9 cellular contexts compared by ENCODE assay signal in the genomic region with DNA sequence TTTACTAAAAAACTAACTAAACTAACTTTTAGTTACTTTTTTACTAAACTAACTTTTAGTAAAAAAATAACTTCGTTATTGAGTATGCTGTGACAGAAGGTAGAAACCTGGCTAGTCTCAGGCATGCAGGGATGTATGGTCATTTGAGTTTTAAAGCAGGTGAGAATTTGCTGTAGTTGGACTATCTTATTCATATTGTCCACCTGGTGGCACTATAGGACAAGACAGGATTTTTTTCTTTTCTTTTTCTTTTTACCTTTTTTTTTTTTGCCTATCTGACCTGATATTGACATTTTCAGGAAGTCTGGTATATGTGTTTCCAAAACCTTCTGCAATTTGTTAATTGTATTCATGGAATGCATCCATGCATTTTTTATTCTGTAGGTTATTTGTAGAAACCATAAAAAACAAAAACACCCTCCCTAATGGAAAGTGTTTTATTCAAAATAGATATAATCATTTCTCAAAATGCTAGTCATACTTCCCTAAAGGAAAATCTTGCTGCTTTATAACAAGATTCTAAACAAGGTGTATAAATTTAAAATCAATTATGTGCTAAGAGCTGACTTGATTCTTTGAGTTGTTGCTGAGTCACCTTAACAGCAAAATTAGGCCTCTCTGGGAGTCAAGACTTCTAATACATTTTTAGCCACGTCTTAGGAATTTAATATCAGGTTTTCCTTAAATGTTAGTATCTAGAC.
A peak's percentile ranks its signal among the peaks of the same experiment; 100 is the strongest.
DNase-seq lines count a peak whose midpoint lies in the region; ATAC-seq and TF ChIP-seq lines count a peak whose summit lies in the region.
"Had no signal": no experiment of that assay in that cellular context is flagged by ENCODE, and none has a peak within 500 bp of the region (broad histone marks: within the 10 kb centered on the region; RNA-seq: fewer than 3 reads in every experiment).

No MANE protein-coding gene starts in this region.

- BruUV-seq in A673 (replicated peaks; lab: Mats Ljungman, UMichigan): no TSS peak

- POLR2A ChIA-PET in A673 (lab: Charles Lee; ENCODE audit: low non-redundant PET): interaction anchor here (0.7 kb wide), 1 partner anchor 152 kb away, joined by 3 read pairs; no protein-coding TSS in a partner anchor

- intact Hi-C loops in A673 (cut with micrococcal nuclease; ENCODE audit: unreplicated experiment) (loop anchor here (2.0 to 5.0 kb wide), 2 partner anchors 515 to 1345 kb away; no protein-coding TSS in a partner anchor), sciatic nerve (cut with DNase I) (no loop called here)

- no peak for TF ChIP-seq POLR2A in upper lobe of left lung (IDR thresholded peaks at IDR 0.05)

- H3K36me3 ChIP-seq in A673 (ENCODE audit: insufficient read depth, low read length, poor library complexity, severe bottlenecking): no peaks in the 10 kb centered on the region
- no peaks in the 10 kb centered on the region for H3K36me3 ChIP-seq in upper lobe of left lung

- no peaks in the 10 kb centered on the region for H3K36me3 Mint-ChIP-seq in mesothelial cell of epicardium

- H3K4me3 ChIP-seq in A673 (ENCODE audit: low read depth, low read length, poor library complexity, severe bottlenecking) (no peak overlapping the region), astrocyte of the cerebellum (ENCODE audit: low read depth, low read length) (no peak overlapping the region), upper lobe of left lung (no peak overlapping the region)

- DNase-seq in A673 (ENCODE audit: low spot score) (peak; percentile 53), NAMALWA (ENCODE audit: low spot score) (peak; percentile 61), astrocyte of the cerebellum (ENCODE audit: low read depth) (peak; percentile 26), mesothelial cell of epicardium (ENCODE audit: low spot score in 2 of 2, unreplicated experiment in 2 of 2) (no peak), GM19240 (ENCODE audit: insufficient read length, low spot score) (no peak), sciatic nerve (ENCODE audit: low spot score) (no peak), upper lobe of left lung (no peak)

- no peak overlapping the region for H3K4me3 Mint-ChIP-seq in mesothelial cell of epicardium
- H3K4me3 Mint-ChIP-seq: central memory CD8-positive, alpha-beta T cell had no signal

- WGBS in upper lobe of left lung, 2 donors: 33 to 38% methylated on average over 2 of the region's 2 CpGs

- TF ChIP-seq CTCF in A673 (conservative IDR thresholded peaks at IDR 0.05; ENCODE audit: low read depth, low read length) (peak; percentile 63), astrocyte of the cerebellum (IDR thresholded peaks at IDR 0.05; ENCODE audit: low read depth, low read length, missing control alignments) (peak; percentile 54), mesothelial cell of epicardium (IDR thresholded peaks at IDR 0.05; ENCODE audit: unreplicated experiment) (peak; percentile 60), upper lobe of left lung (IDR thresholded peaks at IDR 0.05) (peak in 1 of 6 experiments; percentile 29)

- H3K9me3 ChIP-seq in A673 (ENCODE audit: low read depth, low read length, poor library complexity, severe bottlenecking): no peaks in the 10 kb centered on the region
- no peaks in the 10 kb centered on the region for H3K9me3 ChIP-seq in upper lobe of left lung

- H3K4me1 ChIP-seq in A673 (ENCODE audit: insufficient read depth, low read length, poor library complexity, severe bottlenecking) (no peaks in the 10 kb centered on the region), upper lobe of left lung (no peaks in the 10 kb centered on the region)

- CTCF ChIA-PET in A673 (lab: Charles Lee): no interaction called here

- no peak overlapping the region for H3K27ac ChIP-seq in A673 (ENCODE audit: low read depth, low read length, poor library complexity, severe bottlenecking)
- no peak overlapping the region for H3K27ac ChIP-seq in upper lobe of left lung

- ATAC-seq in GM18870 (IDR thresholded peaks at IDR 0.05; ENCODE audit: unreplicated experiment) (peak; percentile 68), sciatic nerve (no peak), upper lobe of left lung (ENCODE audit: low FRiP score in 2 of 2) (no peak)

- no peaks in the 10 kb centered on the region for H3K9me3 Mint-ChIP-seq in mesothelial cell of epicardium
- H3K9me3 Mint-ChIP-seq: central memory CD8-positive, alpha-beta T cell had no signal

- no peak for TF ChIP-seq EP300 in upper lobe of left lung (IDR thresholded peaks at IDR 0.05)

- H3K27me3 Mint-ChIP-seq in mesothelial cell of epicardium (ENCODE audit: low read depth): peaks cover 5% of the 10 kb centered on the region
- H3K27me3 Mint-ChIP-seq: central memory CD8-positive, alpha-beta T cell had no signal

- H3K27ac Mint-ChIP-seq in mesothelial cell of epicardium: no peak overlapping the region

- in situ Hi-C loops in astrocyte of the cerebellum (cut with HindIII; ENCODE audit: low sequenced_read_pairs): no loop called here

- H3K27me3 ChIP-seq in A673 (replicated peaks; ENCODE audit: insufficient read depth, low read depth, low read length, poor library complexity) (no peaks in the 10 kb centered on the region), upper lobe of left lung (no peaks in the 10 kb centered on the region)

- peaks cover 9% of the 10 kb centered on the region for H3K4me1 Mint-ChIP-seq in mesothelial cell of epicardium
- H3K4me1 Mint-ChIP-seq: central memory CD8-positive, alpha-beta T cell had no signal

Comparison
In these comparisons a context has a peak if more than half of its experiments do, and no peak if none do; other contexts are left out.
1. DNase-seq: peak in A673 (single experiment), NAMALWA (single experiment) and astrocyte of the cerebellum (single experiment); none in mesothelial cell of epicardium (0 of 2), GM19240 (single experiment), sciatic nerve (single experiment) and upper lobe of left lung (0 of 2).